In genomic region chr15:75830910-75831805, GRCh38 we compare ENCODE assay signal across 26 cellular contexts. TPM values are rescaled to one million over a fixed set of nuclear protein-coding genes. Genes with fewer than 3 reads are reported as not detected.
DNase-seq lines count a peak whose midpoint lies in the region; ATAC-seq and TF ChIP-seq lines count a peak whose summit lies in the region.
"Had no signal": no experiment of that assay in that cellular context is flagged by ENCODE, and none has a peak within 500 bp of the region (broad histone marks: within the 10 kb centered on the region; RNA-seq: fewer than 3 reads in every experiment).

No MANE protein-coding gene starts in this region.

- H3K56ac ChIP-seq in mesendoderm (ENCODE audit: low read length) = peak overlapping the region; percentile 54

- H3K9ac ChIP-seq in Loucy (ENCODE audit: low read depth, low read length, poor library complexity, severe bottlenecking) (no peak overlapping the region), mesendoderm (ENCODE audit: low read length) (no peak overlapping the region)

- CTCF ChIA-PET in CD8-positive, alpha-beta memory T cell (lab: Charles Lee) = interaction anchor here (1.2 to 1.3 kb wide), 2 partner anchors 10 to 33 kb away, joined by 3 read pairs; no protein-coding TSS in a partner anchor
- CTCF ChIA-PET in WTC11 (lab: Charles Lee) = interaction anchor here (1.2 to 1.8 kb wide), 2 partner anchors 11 to 54 kb away, joined by 4 to 8 read pairs; partner anchors contain the start of gene UBE2Q2

- H3K79me1 ChIP-seq in mesendoderm (ENCODE audit: low read length) = no peaks in the 10 kb centered on the region

- no peaks in the 10 kb centered on the region for H3K27me3 ChIP-seq in CD8-positive, alpha-beta memory T cell (ENCODE audit: insufficient read depth, low read length, poor library complexity, severe bottlenecking)
- H3K27me3 ChIP-seq in Loucy (ENCODE audit: insufficient read depth, low read length, poor library complexity, severe bottlenecking) (no peaks in the 10 kb centered on the region), mesendoderm (ENCODE audit: insufficient read depth, low read length, poor library complexity) (no peaks in the 10 kb centered on the region)
- H3K27me3 ChIP-seq in effector memory CD4-positive, alpha-beta T cell (replicated peaks; ENCODE audit: control insufficient read depth, insufficient read depth, low read length, poor library complexity, severe bottlenecking) = no peaks in the 10 kb centered on the region
- H3K27me3 ChIP-seq: BE2C had no signal

- H3K27ac Mint-ChIP-seq in CD8-positive, alpha-beta memory T cell = no peak overlapping the region
- H3K27ac Mint-ChIP-seq in WTC11 = no peak overlapping the region
- H3K27ac Mint-ChIP-seq: dendritic cell treated with granulocyte-macrophage colony-stimulating factor and Interleukin-4, amounts not matched to agents 40 ng/mL and 50 ng/mL, for 4 days; stimulated activated effector memory CD8-positive, alpha-beta T cell treated with anti-CD3 and anti-CD28 coated beads, Interleukin-12 subunit alpha, Interleukin-12 subunit beta, amount 100 ng/mL, for 72 hours had no signal

- H3K9me2 ChIP-seq in Loucy (replicated peaks; ENCODE audit: low read depth, low read length) = no peaks in the 10 kb centered on the region

- peak overlapping the region; percentile 13 for H2BK5ac ChIP-seq in mesendoderm (ENCODE audit: low read length)

- no peaks in the 10 kb centered on the region for H3F3A ChIP-seq in Loucy (ENCODE audit: low read depth)

- WGBS in mesendoderm (ENCODE audit: extremely low coverage, insufficient coverage, low lambda C conversion rate) = no CpG with 5 or more reads among the region's 8 CpGs

- no peak overlapping the region for H2BK15ac ChIP-seq in mesendoderm (replicated peaks; ENCODE audit: low read depth)

- H3K79me2 ChIP-seq in Loucy (ENCODE audit: insufficient read depth, low read length) = no peaks in the 10 kb centered on the region
- no peaks in the 10 kb centered on the region for H3K79me2 ChIP-seq in mesendoderm (ENCODE audit: control insufficient read depth, insufficient read depth, low read length)

- H3K4me1 Mint-ChIP-seq in CD8-positive, alpha-beta memory T cell = no peaks in the 10 kb centered on the region
- H3K4me1 Mint-ChIP-seq in WTC11 = peaks cover 18% of the 10 kb centered on the region

- H3K4me3 Mint-ChIP-seq in CD8-positive, alpha-beta memory T cell = no peak overlapping the region
- H3K4me3 Mint-ChIP-seq in WTC11 = no peak overlapping the region
- H3K4me3 Mint-ChIP-seq: activated CD4-positive, alpha-beta T cell treated with anti-CD3 and anti-CD28 coated beads, Interleukin-2, amount 10 ng/mL, durations not matched to agents 7 days and 5 days; dendritic cell treated with granulocyte-macrophage colony-stimulating factor and Interleukin-4, amounts not matched to agents 40 ng/mL and 50 ng/mL, for 4 days; stimulated activated effector memory CD8-positive, alpha-beta T cell treated with anti-CD3 and anti-CD28 coated beads, Interleukin-12 subunit alpha, Interleukin-12 subunit beta, amount 100 ng/mL, for 72 hours had no signal

- POLR2A ChIA-PET in CD8-positive, alpha-beta memory T cell (lab: Charles Lee) = interaction anchor here (1.0 kb wide), 1 partner anchor 11 kb away, joined by 3 read pairs; no protein-coding TSS in a partner anchor
- POLR2A ChIA-PET in WTC11 (lab: Charles Lee) = interaction anchor here (0.9 kb wide), 1 partner anchor 11 kb away, joined by 3 read pairs; no protein-coding TSS in a partner anchor

- no peak overlapping the region for H2AK5ac ChIP-seq in mesendoderm (ENCODE audit: low read length)

- no peaks in the 10 kb centered on the region for H3K9me3 ChIP-seq in CD8-positive, alpha-beta memory T cell (ENCODE audit: low read length)
- no peaks in the 10 kb centered on the region for H3K9me3 ChIP-seq in Loucy (ENCODE audit: insufficient read depth, low read depth, low read length)
- no peaks in the 10 kb centered on the region for H3K9me3 ChIP-seq in effector memory CD4-positive, alpha-beta T cell (ENCODE audit: control insufficient read depth, low read length)
- H3K9me3 ChIP-seq: BE2C, thoracic aorta had no signal

- no peak overlapping the region for H2BK120ac ChIP-seq in mesendoderm (ENCODE audit: low read depth, low read length)

- H3K27ac ChIP-seq in CD8-positive, alpha-beta memory T cell (ENCODE audit: low read depth, low read length) = peak overlapping the region; percentile 44
- H3K27ac ChIP-seq in mesendoderm (ENCODE audit: low read depth, low read length) = peak overlapping the region; percentile 7
- no peak overlapping the region for H3K27ac ChIP-seq in effector memory CD4-positive, alpha-beta T cell (ENCODE audit: insufficient read depth, low read length, poor library complexity, severe bottlenecking)
- H3K27ac ChIP-seq: thoracic aorta had no signal

- H3K4ac ChIP-seq in mesendoderm (ENCODE audit: low read depth, low read length) = peak overlapping the region; percentile 41

- no peak overlapping the region for H3K4me2 ChIP-seq in Loucy (ENCODE audit: low read depth, low read length, poor library complexity, severe bottlenecking)
- H3K4me2 ChIP-seq in mesendoderm (ENCODE audit: low read length) = no peak overlapping the region

- no peaks in the 10 kb centered on the region for H3K4me1 ChIP-seq in CD8-positive, alpha-beta memory T cell (ENCODE audit: insufficient read depth, low read length)
- peaks cover 15% of the 10 kb centered on the region for H3K4me1 ChIP-seq in Loucy (ENCODE audit: insufficient read depth, low read length, poor library complexity, severe bottlenecking)
- H3K4me1 ChIP-seq in mesendoderm (ENCODE audit: control insufficient read depth, low read depth, low read length) = peaks cover 11% of the 10 kb centered on the region
- no peaks in the 10 kb centered on the region for H3K4me1 ChIP-seq in effector memory CD4-positive, alpha-beta T cell (ENCODE audit: control insufficient read depth, insufficient read depth, low read length, poor library complexity, severe bottlenecking)
- H3K4me1 ChIP-seq: BE2C had no signal

- no peak for DNase-seq in CD8-positive, alpha-beta memory T cell
- DNase-seq in WTC11 (ENCODE audit: low spot score) (no peak), mesendoderm (peak; percentile 84), Ammon's horn (ENCODE audit: low spot score) (no peak)
- DNase-seq in stimulated activated naive CD4-positive, alpha-beta T cell treated with Interleukin-2 at 50 U/mL for 16 hours (lab: John Stamatoyannopoulos, UW) = no peak
- DNase-seq in effector memory CD4-positive, alpha-beta T cell = no peak
- DNase-seq: activated CD4-positive, alpha-beta T cell treated with anti-CD3 and anti-CD28 coated beads, Interleukin-2, amount 10 ng/mL, durations not matched to agents 7 days and 5 days; activated naive CD4-positive, alpha-beta T cell treated with anti-CD3 and anti-CD28 coated beads, Interleukin-2, amount 50 U/mL, for 16 hours; BE2C; central memory CD4-positive, alpha-beta T cell; GOT3; NCI-H1092 treated with DMSO at 0.1 percent for 48 hours; NCI-H2029; NCI-H345; NCI-H748 treated with DMSO at 0.1 percent for 48 hours; occipital lobe; PC-3; SHP77; small intestine had no signal

- H3K23ac ChIP-seq in mesendoderm (ENCODE audit: low read length) = no peak overlapping the region

- H3K36me3 Mint-ChIP-seq in CD8-positive, alpha-beta memory T cell = peaks cover 0 to 2% (median 0%) of the 10 kb centered on the region in 3 donors
- no peaks in the 10 kb centered on the region for H3K36me3 Mint-ChIP-seq in WTC11
- H3K36me3 Mint-ChIP-seq: stimulated activated effector memory CD8-positive, alpha-beta T cell treated with anti-CD3 and anti-CD28 coated beads, Interleukin-12 subunit alpha, Interleukin-12 subunit beta, amount 100 ng/mL, for 72 hours had no signal

- H3K36me3 ChIP-seq in CD8-positive, alpha-beta memory T cell (ENCODE audit: insufficient read depth, low read length) = no peaks in the 10 kb centered on the region
- no peaks in the 10 kb centered on the region for H3K36me3 ChIP-seq in Loucy (ENCODE audit: insufficient read depth, low read length)
- H3K36me3 ChIP-seq in mesendoderm (ENCODE audit: control insufficient read depth, insufficient read depth, low read length) = no peaks in the 10 kb centered on the region
- H3K36me3 ChIP-seq in effector memory CD4-positive, alpha-beta T cell (ENCODE audit: control insufficient read depth, insufficient read depth, low read length) = no peaks in the 10 kb centered on the region
- H3K36me3 ChIP-seq: BE2C, thoracic aorta had no signal

- peak overlapping the region; percentile 62 for H2AFZ ChIP-seq in Loucy (ENCODE audit: low read length)

- peak overlapping the region; percentile 56 for H4K5ac ChIP-seq in mesendoderm (ENCODE audit: low read length)

- H3K27me3 Mint-ChIP-seq in CD8-positive, alpha-beta memory T cell = peaks cover 2 to 6% of the 10 kb centered on the region in 2 donors
- no peaks in the 10 kb centered on the region for H3K27me3 Mint-ChIP-seq in WTC11 (ENCODE audit: low read depth)
- H3K27me3 Mint-ChIP-seq: dendritic cell treated with granulocyte-macrophage colony-stimulating factor and Interleukin-4, amounts not matched to agents 40 ng/mL and 50 ng/mL, for 4 days had no signal

- H4K20me1 ChIP-seq in Loucy (ENCODE audit: insufficient read depth, low read length, poor library complexity, severe bottlenecking) = no peaks in the 10 kb centered on the region

- H3K18ac ChIP-seq in mesendoderm (ENCODE audit: low read length) = peak overlapping the region; percentile 93

- no peaks in the 10 kb centered on the region for H3K9me3 Mint-ChIP-seq in CD8-positive, alpha-beta memory T cell
- no peaks in the 10 kb centered on the region for H3K9me3 Mint-ChIP-seq in WTC11
- H3K9me3 Mint-ChIP-seq: activated CD4-positive, alpha-beta T cell treated with anti-CD3 and anti-CD28 coated beads, Interleukin-2, amount 10 ng/mL, durations not matched to agents 7 days and 5 days; dendritic cell treated with granulocyte-macrophage colony-stimulating factor and Interleukin-4, amounts not matched to agents 40 ng/mL and 50 ng/mL, for 4 days; stimulated activated effector memory CD8-positive, alpha-beta T cell treated with anti-CD3 and anti-CD28 coated beads, Interleukin-12 subunit alpha, Interleukin-12 subunit beta, amount 100 ng/mL, for 72 hours had no signal

- H3K4me3 ChIP-seq in CD8-positive, alpha-beta memory T cell (ENCODE audit: low read length) = no peak overlapping the region
- H3K4me3 ChIP-seq in Loucy (ENCODE audit: low read length, poor library complexity, severe bottlenecking) = no peak overlapping the region
- no peak overlapping the region for H3K4me3 ChIP-seq in mesendoderm (ENCODE audit: low read length)
- no peak overlapping the region for H3K4me3 ChIP-seq in effector memory CD4-positive, alpha-beta T cell (ENCODE audit: insufficient read depth, low read depth, low read length, poor library complexity, severe bottlenecking)
- H3K4me3 ChIP-seq: lung, thoracic aorta had no signal

- ATAC-seq in WTC11 (peak; percentile 55), HG02571 (IDR thresholded peaks at IDR 0.05; ENCODE audit: unreplicated experiment) (no peak)
- ATAC-seq: HepG2; PC-3; stimulated activated effector memory CD8-positive, alpha-beta T cell treated with anti-CD3 and anti-CD28 coated beads, Interleukin-12 subunit alpha, Interleukin-12 subunit beta, amount 100 ng/mL, for 72 hours had no signal

- no peak overlapping the region for H4K8ac ChIP-seq in mesendoderm (ENCODE audit: low read depth, low read length)

- TF ChIP-seq CTCF in Loucy (conservative IDR thresholded peaks at IDR 0.05; ENCODE audit: low read length) (no peak), WTC11 (IDR thresholded peaks at IDR 0.05) (no peak)

RNA-seq across cellular contexts. Expression of gene UBE2Q2, which starts 12.1 kb away (rescaled TPM):
- 10 to 100 TPM; 17.5 to 19.3 TPM for total RNA-seq in CD8-positive, alpha-beta memory T cell
- 38.3 TPM for polyA plus RNA-seq in CD8-positive, alpha-beta memory T cell
- total RNA-seq in WTC11 (2021) = 26.1 to 28.2 TPM (median 27.0 TPM) in 3 replicates
- 15.2 TPM for polyA plus RNA-seq in mesendoderm (2013, experiment 1 of 2)
- polyA plus RNA-seq in mesendoderm (2013, experiment 2 of 2) = 14.8 TPM
